In genomic region chrX:18888281-18888680, GRCh38 we compare ENCODE assay signal across 13 cellular contexts.
"Had no signal": no experiment of that assay in that cellular context is flagged by ENCODE, and none has a peak within 500 bp of the region (broad histone marks: within the 10 kb centered on the region; RNA-seq: fewer than 3 reads in every experiment).

No MANE protein-coding gene starts in this region.

- H3K27ac Mint-ChIP-seq: activated naive CD8-positive, alpha-beta T cell had no signal

- ATAC-seq: stimulated activated naive B cell treated with anti-CD40 and anti-IgM and Interleukin-4, amounts not matched to agents 10 μg/mL and 1 μg/mL and 100 μg/mL, for 72 hours had no signal

- H3K36me3 ChIP-seq: breast epithelium, esophagus muscularis mucosa had no signal

- H3K27me3 Mint-ChIP-seq: activated naive CD8-positive, alpha-beta T cell; stimulated activated naive B cell treated with anti-CD40 and anti-IgM and Interleukin-4, amounts not matched to agents 10 μg/mL and 1 μg/mL and 100 μg/mL, for 72 hours had no signal

- H3K4me3 Mint-ChIP-seq: activated naive CD8-positive, alpha-beta T cell had no signal

- H3K9me3 Mint-ChIP-seq: immature natural killer cell; neural crest cell; stimulated activated naive B cell treated with anti-CD40 and anti-IgM and Interleukin-4, amounts not matched to agents 10 μg/mL and 1 μg/mL and 100 μg/mL, for 72 hours had no signal

- H3K27me3 ChIP-seq: esophagus muscularis mucosa had no signal

- H3K36me3 Mint-ChIP-seq: activated naive CD8-positive, alpha-beta T cell; immature natural killer cell had no signal

- DNase-seq: activated CD4-positive, alpha-beta T cell treated with anti-CD3 and anti-CD28 coated beads, Interleukin-2, amount 50 U/mL, for 1 hour; activated CD4-positive, CD25-positive, alpha-beta regulatory T cell; activated effector memory CD4-positive, alpha-beta T cell treated with Interleukin-2 at 50 U/mL for 16 hours; amygdala; immature natural killer cell; mesenchymal stem cell; stimulated activated naive B cell treated with anti-CD40 and anti-IgM and Interleukin-4, amounts not matched to agents 10 μg/mL and 1 μg/mL and 100 μg/mL, for 72 hours; T-helper 2 cell had no signal

- H3K9me3 ChIP-seq: breast epithelium, esophagus muscularis mucosa had no signal

- H3K4me3 ChIP-seq: breast epithelium, esophagus muscularis mucosa, smooth muscle cell had no signal
